In the genomic region with DNA sequence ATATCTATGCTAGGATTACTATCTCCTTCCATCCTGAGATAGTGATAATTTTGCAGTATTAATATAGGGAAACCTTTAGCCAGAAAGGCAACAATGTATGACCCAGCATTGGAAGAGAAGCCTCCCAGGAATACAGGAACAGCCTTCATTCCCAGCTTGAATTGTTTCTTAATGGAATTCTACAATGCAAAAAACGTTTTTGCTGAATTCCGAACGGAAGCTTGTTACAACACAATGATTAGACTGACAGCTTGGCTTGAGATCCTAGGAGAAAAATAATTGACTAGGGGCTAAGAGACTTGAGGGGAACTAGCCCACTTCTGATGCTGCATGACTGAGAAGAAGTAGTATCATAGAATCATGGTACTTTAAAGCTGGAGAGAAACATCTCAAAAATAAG, we compare ENCODE assay signal across 26 cellular contexts.
"Had no signal": no experiment of that assay in that cellular context is flagged by ENCODE, and none has a peak within 500 bp of the region (broad histone marks: within the 10 kb centered on the region; RNA-seq: fewer than 3 reads in every experiment).

No MANE protein-coding gene starts in this region.

- DNase-seq: stimulated activated CD4-positive, alpha-beta T cell treated with anti-CD3 and anti-CD28 coated beads, Interleukin-2, amount 100 ng/mL, for 48 hours; stimulated activated CD4-positive, alpha-beta T cell treated with anti-CD3 and anti-CD28 coated beads, Interleukin-4, amount 100 ng/mL, for 1 hour; stimulated activated CD4-positive, alpha-beta T cell treated with anti-CD3 and anti-CD28 coated beads, Interleukin-4, amount 100 ng/mL, for 24 hours; stimulated activated CD4-positive, alpha-beta T cell treated with anti-CD3 and anti-CD28 coated beads, Interleukin-4, amount 100 ng/mL, for 4 hours; stimulated activated CD8-positive, alpha-beta memory T cell treated with anti-CD3 and anti-CD28 coated beads, Interleukin-4, amount 100 ng/mL, for 48 hours; stimulated activated naive B cell treated with anti-CD40 and anti-IgM and Interleukin-4, amounts not matched to agents 10 μg/mL and 1 μg/mL and 100 μg/mL, for 72 hours; stimulated activated naive CD4-positive, alpha-beta T cell; stimulated activated naive CD4-positive, alpha-beta T cell treated with Interleukin-2 at 50 U/mL for 16 hours; stimulated activated naive CD8-positive, alpha-beta T cell treated with anti-CD3 and anti-CD28 coated beads, Interleukin-15, amount 100 ng/mL, for 72 hours; stimulated activated naive CD8-positive, alpha-beta T cell treated with anti-CD3 and anti-CD28 coated beads, Interleukin-15, Interleukin-2, amounts not matched to agents 100 U/mL and 50 U/mL, for 24 hours; stomach; substantia nigra; testis; thyroid gland; tibial artery; transverse colon; trophoblast cell; upper lobe of left lung; upper lobe of right lung; uterus had no signal

- ATAC-seq: stimulated activated effector memory CD8-positive, alpha-beta T cell treated with anti-CD3 and anti-CD28 coated beads, Interleukin-12 subunit alpha, Interleukin-12 subunit beta, amount 100 ng/mL, for 72 hours; stimulated activated memory B cell treated with anti-CD40 and anti-IgM and Interleukin-4, amounts not matched to agents 10 μg/mL and 1 μg/mL and 100 μg/mL, for 72 hours; stimulated activated naive B cell treated with anti-CD40 and anti-IgM and Interleukin-4, amounts not matched to agents 10 μg/mL and 1 μg/mL and 100 μg/mL, for 72 hours; stimulated activated naive CD8-positive, alpha-beta T cell treated with anti-CD3 and anti-CD28 coated beads, Interleukin-15, amount 100 ng/mL, for 72 hours; stimulated activated naive CD8-positive, alpha-beta T cell treated with anti-CD3 and anti-CD28 coated beads, Interleukin-15, Interleukin-2, amounts not matched to agents 100 U/mL and 50 U/mL, for 24 hours; upper lobe of right lung had no signal

- H3K27me3 ChIP-seq: stomach, suprapubic skin, testis, thyroid gland, tibial artery, tibial nerve, transverse colon, upper lobe of left lung, upper lobe of right lung, uterus, vagina had no signal

- H3K9me3 ChIP-seq: stomach, suprapubic skin, testis, thoracic aorta, thyroid gland, tibial artery, tibial nerve, transverse colon, upper lobe of left lung, upper lobe of right lung, uterus, vagina had no signal

- H3K27ac ChIP-seq: stomach, suprapubic skin, testis, thoracic aorta, thyroid gland, tibial artery, tibial nerve, transverse colon, upper lobe of left lung, upper lobe of right lung, uterus, vagina had no signal

- H3K36me3 ChIP-seq: stomach, suprapubic skin, thoracic aorta, thyroid gland, tibial artery, tibial nerve, transverse colon, upper lobe of left lung, upper lobe of right lung, uterus, vagina had no signal

- H3K4me3 ChIP-seq: stomach, suprapubic skin, testis, thoracic aorta, thyroid gland, tibial artery, tibial nerve, transverse colon, upper lobe of left lung, upper lobe of right lung, uterus, vagina had no signal

- H3K4me1 ChIP-seq: stomach, suprapubic skin, testis, thyroid gland, tibial artery, tibial nerve, transverse colon, upper lobe of left lung, upper lobe of right lung, uterus, vagina had no signal
